ENCODE assay signal across 10 cellular contexts in the genomic region with DNA sequence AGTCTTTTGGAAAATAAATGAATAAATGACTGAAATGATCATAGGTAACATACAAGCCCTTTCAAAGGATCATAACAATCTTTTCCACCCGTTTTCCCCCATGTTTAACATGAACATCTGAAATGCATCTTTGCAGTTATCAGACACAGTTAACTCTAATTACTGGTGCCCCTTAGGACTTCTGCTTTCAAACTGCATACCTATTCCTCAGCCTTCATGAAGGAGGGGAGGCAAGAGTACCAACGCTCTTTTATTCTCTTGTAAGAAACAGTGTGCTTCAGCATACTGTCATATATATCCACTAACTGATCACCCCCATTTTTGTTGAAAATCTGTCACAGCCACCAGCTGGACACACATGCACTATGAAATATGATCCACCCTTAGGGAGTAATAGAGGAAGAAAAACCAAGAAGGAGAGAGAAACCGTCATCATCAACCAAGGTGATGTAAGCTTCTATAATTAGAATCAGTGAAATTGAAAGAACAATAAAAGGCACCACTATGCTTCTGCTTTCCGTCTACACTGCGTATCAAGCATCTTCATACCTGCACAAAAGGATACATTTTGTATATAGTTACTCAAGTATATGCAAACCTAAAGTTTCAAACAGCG.
A peak's percentile ranks its signal among the peaks of the same experiment; 100 is the strongest.
DNase-seq lines count a peak whose midpoint lies in the region; ATAC-seq and TF ChIP-seq lines count a peak whose summit lies in the region.
"Had no signal": no experiment of that assay in that cellular context is flagged by ENCODE, and none has a peak within 500 bp of the region (broad histone marks: within the 10 kb centered on the region; RNA-seq: fewer than 3 reads in every experiment).

No MANE protein-coding gene starts in this region.

- H3K9me3 ChIP-seq in esophagus muscularis mucosa = no peaks in the 10 kb centered on the region

- H3K4me3 Mint-ChIP-seq in activated CD4-positive, alpha-beta T cell treated with anti-CD3 and anti-CD28 coated beads, Interleukin-2, amount 10 ng/mL, durations not matched to agents 7 days and 5 days = peak overlapping the region; percentile 47
- H3K4me3 Mint-ChIP-seq in type B pancreatic cell = no peak overlapping the region
- H3K4me3 Mint-ChIP-seq: neural crest cell had no signal

- no peaks in the 10 kb centered on the region for H3K27me3 ChIP-seq in esophagus muscularis mucosa

- no peak for TF ChIP-seq EP300 in esophagus muscularis mucosa (IDR thresholded peaks at IDR 0.05)

- ATAC-seq in HG02623 (IDR thresholded peaks at IDR 0.05; ENCODE audit: unreplicated experiment) = peak; percentile 88
- ATAC-seq in sciatic nerve = peak; percentile 79

- DNase-seq in activated CD4-positive, alpha-beta T cell treated with anti-CD3 and anti-CD28 coated beads, Interleukin-2, amount 10 ng/mL, durations not matched to agents 7 days and 5 days = peak; percentile 10
- no peak for DNase-seq in activated CD4-positive, alpha-beta T cell treated with anti-CD3 and anti-CD28 coated beads, Interleukin-2, amount 50 U/mL, for 4 hours
- DNase-seq in NCI-H1436 treated with DMSO at 0.1 percent for 48 hours (lab: John Stamatoyannopoulos, UW) = peak; percentile 24
- DNase-seq in astrocyte of the hippocampus (ENCODE audit: low read depth, low spot score) = peak; percentile 23
- no peak for DNase-seq in sciatic nerve (ENCODE audit: low spot score)
- DNase-seq in esophagus muscularis mucosa (ENCODE audit: extremely low spot score) = no peak
- DNase-seq in type B pancreatic cell (ENCODE audit: extremely low spot score, unreplicated experiment) = no peak

- peaks cover 0 to 38% (median 17%) of the 10 kb centered on the region in 4 donors for H3K4me1 ChIP-seq in esophagus muscularis mucosa

- H3K36me3 Mint-ChIP-seq in activated CD4-positive, alpha-beta T cell treated with anti-CD3 and anti-CD28 coated beads, Interleukin-2, amount 10 ng/mL, durations not matched to agents 7 days and 5 days (ENCODE audit: low read depth) = peaks cover 41% of the 10 kb centered on the region
- no peaks in the 10 kb centered on the region for H3K36me3 Mint-ChIP-seq in type B pancreatic cell

- CTCF ChIA-PET in activated CD4-positive, alpha-beta T cell treated with anti-CD3 and anti-CD28 coated beads, Interleukin-2, amount 10 ng/mL, durations not matched to agents 7 days and 5 days (lab: Charles Lee) = interaction anchor here (0.8 kb wide), 1 partner anchor 10 kb away, joined by 3 read pairs; no protein-coding TSS in a partner anchor

- WGBS in esophagus muscularis mucosa = 58% methylated on average over 6 of the region's 6 CpGs

- no peak for TF ChIP-seq CTCF in esophagus muscularis mucosa (IDR thresholded peaks at IDR 0.05)
- no peak for TF ChIP-seq CTCF in type B pancreatic cell (conservative IDR thresholded peaks at IDR 0.05)

- H3K27ac Mint-ChIP-seq in activated CD4-positive, alpha-beta T cell treated with anti-CD3 and anti-CD28 coated beads, Interleukin-2, amount 10 ng/mL, durations not matched to agents 7 days and 5 days = peak overlapping the region; percentile 79
- H3K27ac Mint-ChIP-seq in type B pancreatic cell = no peak overlapping the region

- H3K27ac ChIP-seq in esophagus muscularis mucosa (replicated peaks in 1 of 4) = no peak overlapping the region
- H3K27ac ChIP-seq: VCaP had no signal

- intact Hi-C loops in sciatic nerve (cut with DNase I) = no loop called here
- intact Hi-C loops in esophagus muscularis mucosa (cut with DNase I) = no loop called here

- no peak overlapping the region for H3K4me3 ChIP-seq in esophagus muscularis mucosa

- no peak for TF ChIP-seq POLR2A in esophagus muscularis mucosa (IDR thresholded peaks at IDR 0.05; ENCODE audit: low read depth)

- peaks cover 2% of the 10 kb centered on the region for H3K9me3 Mint-ChIP-seq in activated CD4-positive, alpha-beta T cell treated with anti-CD3 and anti-CD28 coated beads, Interleukin-2, amount 10 ng/mL, durations not matched to agents 7 days and 5 days
- no peaks in the 10 kb centered on the region for H3K9me3 Mint-ChIP-seq in type B pancreatic cell
- H3K9me3 Mint-ChIP-seq: neural crest cell had no signal

- H3K27me3 Mint-ChIP-seq in activated CD4-positive, alpha-beta T cell treated with anti-CD3 and anti-CD28 coated beads, Interleukin-2, amount 10 ng/mL, durations not matched to agents 7 days and 5 days = no peaks in the 10 kb centered on the region
- H3K27me3 Mint-ChIP-seq in type B pancreatic cell = no peaks in the 10 kb centered on the region

- H3K4me1 Mint-ChIP-seq in activated CD4-positive, alpha-beta T cell treated with anti-CD3 and anti-CD28 coated beads, Interleukin-2, amount 10 ng/mL, durations not matched to agents 7 days and 5 days = peaks cover 73% of the 10 kb centered on the region
- peaks cover 31% of the 10 kb centered on the region for H3K4me1 Mint-ChIP-seq in type B pancreatic cell (ENCODE audit: unreplicated experiment)

- no peaks in the 10 kb centered on the region for H3K36me3 ChIP-seq in esophagus muscularis mucosa

- POLR2A ChIA-PET in activated CD4-positive, alpha-beta T cell treated with anti-CD3 and anti-CD28 coated beads, Interleukin-2, amount 10 ng/mL, durations not matched to agents 7 days and 5 days (lab: Charles Lee) = no interaction called here

Comparison
In these comparisons a context has a peak if more than half of its experiments do, and no peak if none do; other contexts are left out.
1. DNase-seq: peak in activated CD4-positive, alpha-beta T cell treated with anti-CD3 and anti-CD28 coated beads, Interleukin-2, amount 10 ng/mL, durations not matched to agents 7 days and 5 days (single experiment), NCI-H1436 treated with DMSO at 0.1 percent for 48 hours (single experiment) and astrocyte of the hippocampus (single experiment); none in activated CD4-positive, alpha-beta T cell treated with anti-CD3 and anti-CD28 coated beads, Interleukin-2, amount 50 U/mL, for 4 hours (0 of 2), sciatic nerve (single experiment), esophagus muscularis mucosa (single experiment) and type B pancreatic cell (single experiment).